In the genomic region with DNA sequence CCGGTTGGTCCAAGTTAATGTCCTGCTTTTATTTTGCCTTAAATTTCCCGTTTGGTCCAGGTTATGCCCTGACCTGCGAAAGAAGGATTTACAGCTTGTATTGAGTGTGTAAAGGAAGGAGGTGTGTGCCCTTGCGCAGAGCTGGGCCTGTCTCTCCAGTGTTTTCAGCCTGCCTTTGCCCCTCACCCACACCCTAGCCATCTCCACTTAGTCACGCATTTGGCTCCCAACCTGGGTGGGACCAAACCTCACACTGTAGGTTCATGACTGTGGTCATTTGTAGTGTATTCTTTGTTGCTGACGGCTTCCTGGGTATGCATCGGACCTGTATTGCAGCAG, we compare ENCODE assay signal across 8 cellular contexts. TPM values are rescaled to one million over a fixed set of nuclear protein-coding genes. Genes with fewer than 3 reads are reported as not detected.
DNase-seq lines count a peak whose midpoint lies in the region; ATAC-seq and TF ChIP-seq lines count a peak whose summit lies in the region.

No MANE protein-coding gene starts in this region.

- peaks cover 21% of the 10 kb centered on the region for H3K36me3 Mint-ChIP-seq in activated T-cell treated with anti-CD3 and anti-CD28 coated beads, Interleukin-2, amount 50 U/mL, for 4 hours (ENCODE audit: insufficient read depth)
- H3K36me3 Mint-ChIP-seq in progenitor cell of endocrine pancreas (ENCODE audit: insufficient read depth), result peaks cover 7% of the 10 kb centered on the region

- H3K9me3 Mint-ChIP-seq in activated T-cell treated with anti-CD3 and anti-CD28 coated beads, Interleukin-2, amount 50 U/mL, for 4 hours, result no peaks in the 10 kb centered on the region
- peaks cover 2% of the 10 kb centered on the region for H3K9me3 Mint-ChIP-seq in progenitor cell of endocrine pancreas (ENCODE audit: low read depth)

- ATAC-seq in HG02642 (IDR thresholded peaks at IDR 0.05; ENCODE audit: poor library complexity, unreplicated experiment), result peak; percentile 29
- peak; percentile 42 to 49 for ATAC-seq in activated T-cell treated with anti-CD3 and anti-CD28 coated beads, Interleukin-2, amount 50 U/mL, for 4 hours

- peak overlapping the region; percentile 99 for H3K27ac Mint-ChIP-seq in progenitor cell of endocrine pancreas

- DNase-seq in ELR (ENCODE audit: low read depth), result peak; percentile 83
- peak; percentile 73 for DNase-seq in NCI-H460 (ENCODE audit: extremely low read depth, low read depth)
- peak; percentile 17 for DNase-seq in activated T-cell treated with anti-CD3 and anti-CD28 coated beads, Interleukin-2, amount 50 U/mL, for 4 hours
- peak; percentile 28 for DNase-seq in fibroblast of the conjunctiva (ENCODE audit: low read depth)
- no peak for DNase-seq in progenitor cell of endocrine pancreas (ENCODE audit: low spot score, unreplicated experiment)
- DNase-seq in mucosa of gallbladder (ENCODE audit: low spot score), result no peak
- no peak for DNase-seq in occipital lobe (lab: John Stamatoyannopoulos, UW)

- H3K4me1 Mint-ChIP-seq in activated T-cell treated with anti-CD3 and anti-CD28 coated beads, Interleukin-2, amount 50 U/mL, for 4 hours (ENCODE audit: low read depth), result peaks cover 36% of the 10 kb centered on the region
- peaks cover 37% of the 10 kb centered on the region for H3K4me1 Mint-ChIP-seq in progenitor cell of endocrine pancreas (ENCODE audit: low read depth)

- no peaks in the 10 kb centered on the region for H3K27me3 Mint-ChIP-seq in activated T-cell treated with anti-CD3 and anti-CD28 coated beads, Interleukin-2, amount 50 U/mL, for 4 hours (ENCODE audit: low read depth)
- H3K27me3 Mint-ChIP-seq in progenitor cell of endocrine pancreas, result no peaks in the 10 kb centered on the region

- peak overlapping the region; percentile 100 for H3K4me3 Mint-ChIP-seq in activated T-cell treated with anti-CD3 and anti-CD28 coated beads, Interleukin-2, amount 50 U/mL, for 4 hours
- peak overlapping the region; percentile 97 for H3K4me3 Mint-ChIP-seq in progenitor cell of endocrine pancreas (ENCODE audit: low read depth)

- no peak for TF ChIP-seq CTCF in progenitor cell of endocrine pancreas (IDR thresholded peaks at IDR 0.05; ENCODE audit: unreplicated experiment)

RNA-seq across cellular contexts. Expression of gene SRSF10, which starts 0.6 kb away (rescaled TPM):
- 79.1 and 90.5 TPM in 2 replicates for total RNA-seq in NCI-H460 (2014; rRNA removed; shearing (Covaris generic))
- polyA plus RNA-seq in NCI-H460 (2014; cell fraction: nucleus; rRNA removed), result 167 and 207 TPM in 2 replicates
- total RNA-seq in activated T-cell treated with anti-CD3 and anti-CD28 coated beads, Interleukin-2, amount 50 U/mL, for 4 hours, result 100 to 1,000 TPM; 238 to 250 (median 241) TPM
- 215 and 220 TPM in 2 replicates for total RNA-seq in progenitor cell of endocrine pancreas
- total RNA-seq in mucosa of gallbladder, result 78.9 TPM
- 135 TPM for total RNA-seq in occipital lobe

RNA-seq across cellular contexts. Expression of gene PNRC2, which starts 21.1 kb away (rescaled TPM):
- total RNA-seq in NCI-H460 (2014; rRNA removed; shearing (Covaris generic)), result 74.6 and 84.0 TPM in 2 replicates
- polyA plus RNA-seq in NCI-H460 (2014; cell fraction: nucleus; rRNA removed), result 53.1 and 68.4 TPM in 2 replicates
- 100 to 1,000 TPM; 168 to 179 (median 168) TPM for total RNA-seq in activated T-cell treated with anti-CD3 and anti-CD28 coated beads, Interleukin-2, amount 50 U/mL, for 4 hours
- total RNA-seq in progenitor cell of endocrine pancreas (148 and 158 TPM in 2 replicates), mucosa of gallbladder (153 TPM), occipital lobe (98.7 TPM)

Comparison
In these comparisons a context has a peak if more than half of its experiments do, and no peak if none do; other contexts are left out.
1. DNase-seq: peak in ELR (single experiment), NCI-H460 (single experiment), activated T-cell treated with anti-CD3 and anti-CD28 coated beads, Interleukin-2, amount 50 U/mL, for 4 hours (single experiment) and fibroblast of the conjunctiva (single experiment); none in progenitor cell of endocrine pancreas (single experiment), mucosa of gallbladder (single experiment) and occipital lobe (single experiment).